Comparison of ENCODE assay signal across 12 cellular contexts in genomic region chr3:49501258-49501609, GRCh38. TPM values are rescaled to one million over a fixed set of nuclear protein-coding genes. Genes with fewer than 3 reads are reported as not detected.
DNase-seq lines count a peak whose midpoint lies in the region; ATAC-seq and TF ChIP-seq lines count a peak whose summit lies in the region.
"Had no signal": no experiment of that assay in that cellular context is flagged by ENCODE, and none has a peak within 500 bp of the region (broad histone marks: within the 10 kb centered on the region; RNA-seq: fewer than 3 reads in every experiment).

No MANE protein-coding gene starts in this region.

- H3K27ac Mint-ChIP-seq in MCF 10A (ENCODE audit: low read depth, unreplicated experiment) = peak overlapping the region; percentile 77
- H3K27ac Mint-ChIP-seq: memory B cell; T-helper 1 cell treated with Interleukin-12 subunit alpha and Interleukin-12 subunit beta and Interleukin-4 antibody, amounts not matched to agents 30 μg/mL and 1 μg/mL, for 36 hours had no signal

- in situ Hi-C loops in GM23248 (cut with MboI) = no loop called here

- peak overlapping the region; percentile 50 for H3K4me3 ChIP-seq in GM23248
- H3K4me3 ChIP-seq in skin epidermis = no peak overlapping the region
- H3K4me3 ChIP-seq: BLaER1 had no signal

- TSS peak; percentile 81 for BruUV-seq in MCF 10A (replicated peaks; lab: Mats Ljungman, UMichigan)

- H3K27me3 Mint-ChIP-seq in MCF 10A (ENCODE audit: insufficient read depth, unreplicated experiment) = no peaks in the 10 kb centered on the region
- H3K27me3 Mint-ChIP-seq: memory B cell had no signal

- POLR2A ChIA-PET in MCF 10A (lab: Yijun Ruan, JAX) = interaction anchor here (0.6 to 4.6 kb wide), 17 partner anchors 9 to 409 kb away, joined by 3 to 83 read pairs (median 3); partner anchors contain the start of genes DAG1, RHOA, TCTA and USP19

- H3K4me3 Mint-ChIP-seq in MCF 10A (ENCODE audit: unreplicated experiment) = peak overlapping the region; percentile 42
- H3K4me3 Mint-ChIP-seq: memory B cell; T-helper 1 cell treated with Interleukin-12 subunit alpha and Interleukin-12 subunit beta and Interleukin-4 antibody, amounts not matched to agents 30 μg/mL and 1 μg/mL, for 36 hours had no signal

- intact Hi-C loops in MCF 10A (cut with micrococcal nuclease) = loop anchor here (2.0 kb wide), 1 partner anchor 30 kb away; the partner anchor contains the start of gene DAG1
- intact Hi-C loops in left colon (cut with DNase I, micrococcal nuclease) = no loop called here

- H3K27me3 ChIP-seq in GM23248 (replicated peaks; ENCODE audit: insufficient read depth) = no peaks in the 10 kb centered on the region
- H3K27me3 ChIP-seq: BLaER1 had no signal

- peaks cover 34% of the 10 kb centered on the region for H3K4me1 Mint-ChIP-seq in MCF 10A (ENCODE audit: insufficient read depth, unreplicated experiment)

- 57 to 66% methylated on average over 3 of the region's 3 CpGs for WGBS in GM23248 (ENCODE audit: low coverage in 1 of 2, low lambda C conversion rate in 2 of 2, missing lambda C conversion rate in 2 of 2), 2 experiments

- peak overlapping the region; percentile 69 for H3K4me2 ChIP-seq in GM23248 (ENCODE audit: unreplicated experiment)
- H3K4me2 ChIP-seq: BLaER1 had no signal

- peaks cover 22% of the 10 kb centered on the region for H3F3A ChIP-seq in GM23248 (ENCODE audit: insufficient read depth)

- H3K79me2 ChIP-seq in GM23248 (ENCODE audit: insufficient read depth) = peaks cover 35% of the 10 kb centered on the region

- H3K36me3 Mint-ChIP-seq in MCF 10A (ENCODE audit: insufficient read depth, unreplicated experiment) = peaks cover 6% of the 10 kb centered on the region

- no peaks in the 10 kb centered on the region for H3K9me2 ChIP-seq in GM23248 (ENCODE audit: insufficient read depth)

- CTCF ChIA-PET in MCF 10A (lab: Yijun Ruan, JAX) = interaction anchor here (0.6 to 0.7 kb wide), 4 partner anchors 17 to 172 kb away, joined by 3 to 4 read pairs (median 3); no protein-coding TSS in a partner anchor

- no peaks in the 10 kb centered on the region for H3K9me3 Mint-ChIP-seq in MCF 10A (ENCODE audit: unreplicated experiment)
- H3K9me3 Mint-ChIP-seq: memory B cell; T-helper 1 cell treated with Interleukin-12 subunit alpha and Interleukin-12 subunit beta and Interleukin-4 antibody, amounts not matched to agents 30 μg/mL and 1 μg/mL, for 36 hours had no signal

- no peaks in the 10 kb centered on the region for H4K20me1 ChIP-seq in GM23248 (ENCODE audit: insufficient read depth)

- DNase-seq in GM23248 = no peak
- no peak for DNase-seq in MCF 10A (ENCODE audit: unreplicated experiment)
- DNase-seq in left colon = no peak
- DNase-seq in NCI-H1105 (lab: John Stamatoyannopoulos, UW) = no peak
- no peak for DNase-seq in kidney tubule cell (ENCODE audit: low spot score)
- DNase-seq: NCI-H69 had no signal

- peaks cover 18% of the 10 kb centered on the region for H3K4me1 ChIP-seq in GM23248 (ENCODE audit: insufficient read depth)

- H2AFZ ChIP-seq in GM23248 = peak overlapping the region; percentile 48; the same call in 1 of the 2 replicates

- H3K9ac ChIP-seq in GM23248 = peak overlapping the region; percentile 75
- H3K9ac ChIP-seq: BLaER1 had no signal

- ATAC-seq in left colon (peak; percentile 11), GM19397 (IDR thresholded peaks at IDR 0.05; ENCODE audit: unreplicated experiment) (no peak), GM19324 (IDR thresholded peaks at IDR 0.05; ENCODE audit: low FRiP score, unreplicated experiment) (no peak)

- H3K27ac ChIP-seq in GM23248 (peak overlapping the region; percentile 92), skin epidermis (peak overlapping the region in 17 of 21 experiments; percentile 11 to 89 (median 75))
- H3K27ac ChIP-seq: BLaER1 had no signal

- no peaks in the 10 kb centered on the region for H3K36me3 ChIP-seq in GM23248 (ENCODE audit: low read depth)

- no peaks in the 10 kb centered on the region for H3K9me3 ChIP-seq in GM23248 (ENCODE audit: low read depth)
- H3K9me3 ChIP-seq: BLaER1 had no signal

- no peak for TF ChIP-seq CTCF in MCF 10A (IDR thresholded peaks at IDR 0.05; ENCODE audit: unreplicated experiment)

RNA-seq across cellular contexts. Expression of gene DAG1, which starts 31.2 kb away (rescaled TPM):
- total RNA-seq in GM23248 (2014; rRNA removed; shearing (Covaris generic)) = 81.8 and 90.2 TPM in 2 replicates
- 42.4 and 43.0 TPM in 2 replicates for polyA plus RNA-seq in GM23248 (2016; fragmentation: Nextera tagmentation; extraction: Ambion mirVana)
- total RNA-seq in MCF 10A (2022) (40.3 and 49.9 TPM in 2 replicates), left colon (100 to 1,000 TPM in 1 of 2 donors, 10 to 100 TPM in 1; 88.3 to 107 TPM)

RNA-seq across cellular contexts. Expression of gene BSN, which starts 53.0 kb away (rescaled TPM):
- under 0.01 TPM in 2 replicates for total RNA-seq in GM23248 (2014; rRNA removed; shearing (Covaris generic))
- polyA plus RNA-seq in GM23248 (2016; fragmentation: Nextera tagmentation; extraction: Ambion mirVana) = 0.03 and 0.08 TPM in 2 replicates
- 0.10 and 0.37 TPM in 2 replicates for total RNA-seq in MCF 10A (2022)
- total RNA-seq in left colon = under 1 TPM; 0.24 to 0.25 TPM
